1 cellular context compared by ENCODE assay signal in genomic region chr1:1825217-1825616, GRCh38.
TF ChIP-seq lines count a peak whose summit lies in the region.

No MANE protein-coding gene starts in this region.

TF ChIP-seq in GM23338, 12 proteins besides CTCF, POLR2A, EP300 and RAD21 (continued from another document):
- no peak for TF ChIP-seq REST (IDR thresholded peaks at IDR 0.05; ENCODE audit: unreplicated experiment)
- TF ChIP-seq JUNB (IDR thresholded peaks at IDR 0.05; ENCODE audit: unreplicated experiment): no peak
- no peak for TF ChIP-seq CREB1 (CRISPR knock-in tag; IDR thresholded peaks at IDR 0.05; ENCODE audit: low read depth)
- no peak for TF ChIP-seq EZH2phosphoT487 (IDR thresholded peaks at IDR 0.05; ENCODE audit: unreplicated experiment)
- TF ChIP-seq ZNF331 (CRISPR knock-in tag; IDR thresholded peaks at IDR 0.05; ENCODE audit: low read depth): no peak
- no peak for TF ChIP-seq ETS1 (IDR thresholded peaks at IDR 0.05)
- TF ChIP-seq EZH2 (IDR thresholded peaks at IDR 0.05; ENCODE audit: low read depth, unreplicated experiment): no peak
TF ChIP-seq in GM23338: peak in this region for 0.
